ENCODE assay signal across 1 cellular context in the genomic region with DNA sequence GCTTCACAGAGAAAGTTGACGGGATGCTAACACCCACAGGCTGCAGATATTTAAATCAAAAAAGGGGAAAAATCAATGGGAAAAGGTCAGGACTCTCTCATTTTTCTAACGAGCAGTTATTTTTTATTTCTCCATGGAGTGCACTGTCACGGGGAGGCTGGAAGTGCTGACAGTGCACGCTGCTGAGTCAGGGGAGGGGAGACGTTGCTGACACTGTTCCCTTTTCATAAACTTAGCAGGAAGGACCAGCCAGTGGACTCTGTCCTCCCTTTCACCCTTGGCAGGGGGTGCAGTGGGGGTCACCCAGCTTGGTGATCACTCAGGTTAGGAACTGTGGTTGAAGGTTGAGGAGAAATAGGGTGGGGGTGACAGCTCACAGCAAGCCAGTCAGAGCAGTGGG.
TF ChIP-seq lines count a peak whose summit lies in the region.

No MANE protein-coding gene starts in this region.

TF ChIP-seq in K562, 482 proteins besides CTCF, POLR2A, EP300 and RAD21 (continued from another document and continues in another):
- TF ChIP-seq PATZ1 (CRISPR knock-in tag; IDR thresholded peaks at IDR 0.05; ENCODE audit: borderline replicate concordance): no peak
- no peak for TF ChIP-seq TEAD1 (CRISPR knock-in tag; IDR thresholded peaks at IDR 0.05)
- no peak for TF ChIP-seq ZNF239 (CRISPR knock-in tag; IDR thresholded peaks at IDR 0.05)
- no peak for TF ChIP-seq USF2 (CRISPR knock-in tag; IDR thresholded peaks at IDR 0.05)
- peak; percentile 94 for TF ChIP-seq C11orf30 (IDR thresholded peaks at IDR 0.05; ENCODE audit: low read depth)
- TF ChIP-seq ZNF12 (CRISPR knock-in tag; IDR thresholded peaks at IDR 0.05): no peak
- TF ChIP-seq, protein P1, sequence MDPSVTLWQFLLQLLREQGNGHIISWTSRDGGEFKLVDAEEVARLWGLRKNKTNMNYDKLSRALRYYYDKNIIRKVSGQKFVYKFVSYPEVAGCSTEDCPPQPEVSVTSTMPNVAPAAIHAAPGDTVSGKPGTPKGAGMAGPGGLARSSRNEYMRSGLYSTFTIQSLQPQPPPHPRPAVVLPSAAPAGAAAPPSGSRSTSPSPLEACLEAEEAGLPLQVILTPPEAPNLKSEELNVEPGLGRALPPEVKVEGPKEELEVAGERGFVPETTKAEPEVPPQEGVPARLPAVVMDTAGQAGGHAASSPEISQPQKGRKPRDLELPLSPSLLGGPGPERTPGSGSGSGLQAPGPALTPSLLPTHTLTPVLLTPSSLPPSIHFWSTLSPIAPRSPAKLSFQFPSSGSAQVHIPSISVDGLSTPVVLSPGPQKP (CRISPR knock-in tag; IDR thresholded peaks at IDR 0.05): no peak
- no peak for TF ChIP-seq GTF2F1 (IDR thresholded peaks at IDR 0.05; ENCODE audit: low read depth, low read length)
- TF ChIP-seq ZNF592 (IDR thresholded peaks at IDR 0.05): peak; percentile 38; the same call in 1 of the 2 replicates
- no peak for TF ChIP-seq NR2F6 (CRISPR knock-in tag; IDR thresholded peaks at IDR 0.05)
- no peak for TF ChIP-seq PHB (CRISPR knock-in tag; IDR thresholded peaks at IDR 0.05)
- no peak for TF ChIP-seq NFRKB (IDR thresholded peaks at IDR 0.05; ENCODE audit: low read depth)
- TF ChIP-seq MAFG (tag; conservative IDR thresholded peaks at IDR 0.05): peak; percentile 93
- TF ChIP-seq ATF1 (CRISPR knock-in tag; IDR thresholded peaks at IDR 0.05): no peak
- 0 out of 2 replicates have a peak, but pooled peaks have one; percentile 17 for TF ChIP-seq ATF1 (tag; IDR thresholded peaks at IDR 0.05)
- TF ChIP-seq ARID2 (IDR thresholded peaks at IDR 0.05): no peak
- peak; percentile 82 for TF ChIP-seq MAFF (IDR thresholded peaks at IDR 0.05; ENCODE audit: low read length)
- no peak for TF ChIP-seq DIDO1 (tag; IDR thresholded peaks at IDR 0.05; ENCODE audit: low read depth)
- TF ChIP-seq TCF7L2 (IDR thresholded peaks at IDR 0.05; ENCODE audit: low read depth, low read length): no peak
- TF ChIP-seq HSF4 (CRISPR knock-in tag; IDR thresholded peaks at IDR 0.05; ENCODE audit: borderline replicate concordance): no peak
- TF ChIP-seq NFYB (IDR thresholded peaks at IDR 0.05; ENCODE audit: extremely low read depth, insufficient read length): no peak
- TF ChIP-seq CBX3 (IDR thresholded peaks at IDR 0.05; ENCODE audit: borderline replicate concordance in 1 of 2, low read length in 2 of 2): no peak
- no peak for TF ChIP-seq ATF3 (IDR thresholded peaks at IDR 0.05)
- TF ChIP-seq ATF3 (CRISPR knock-in tag; conservative IDR thresholded peaks at IDR 0.05): no peak
- TF ChIP-seq ZNF57 (CRISPR knock-in tag; IDR thresholded peaks at IDR 0.05): no peak
- no peak for TF ChIP-seq ZKSCAN3 (CRISPR knock-in tag; IDR thresholded peaks at IDR 0.05)
- TF ChIP-seq ELF4 (CRISPR knock-in tag; IDR thresholded peaks at IDR 0.05): no peak
- TF ChIP-seq, protein P2, sequence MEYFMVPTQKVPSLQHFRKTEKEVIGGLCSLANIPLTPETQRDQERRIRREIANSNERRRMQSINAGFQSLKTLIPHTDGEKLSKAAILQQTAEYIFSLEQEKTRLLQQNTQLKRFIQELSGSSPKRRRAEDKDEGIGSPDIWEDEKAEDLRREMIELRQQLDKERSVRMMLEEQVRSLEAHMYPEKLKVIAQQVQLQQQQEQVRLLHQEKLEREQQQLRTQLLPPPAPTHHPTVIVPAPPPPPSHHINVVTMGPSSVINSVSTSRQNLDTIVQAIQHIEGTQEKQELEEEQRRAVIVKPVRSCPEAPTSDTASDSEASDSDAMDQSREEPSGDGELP (CRISPR knock-in tag; IDR thresholded peaks at IDR 0.05; ENCODE audit: borderline replicate concordance): no peak
- TF ChIP-seq TAF15 (IDR thresholded peaks at IDR 0.05; ENCODE audit: low read depth, low read length): no peak
- TF ChIP-seq CCAR2 (IDR thresholded peaks at IDR 0.05; ENCODE audit: low read depth, low read length): no peak
- TF ChIP-seq ZSCAN32 (CRISPR knock-in tag; IDR thresholded peaks at IDR 0.05): no peak
- peak; percentile 89 for TF ChIP-seq MAFK (IDR thresholded peaks at IDR 0.05; ENCODE audit: low read length)
- TF ChIP-seq BACH1 (tag; IDR thresholded peaks at IDR 0.05): peak; percentile 84
- TF ChIP-seq ZKSCAN8 (CRISPR knock-in tag; IDR thresholded peaks at IDR 0.05): no peak
- TF ChIP-seq JUN (IDR thresholded peaks at IDR 0.05; ENCODE audit: borderline replicate concordance, low read depth, low read length): no peak
- no peak for TF ChIP-seq JUN (CRISPR knock-in tag; IDR thresholded peaks at IDR 0.05; ENCODE audit: borderline replicate concordance)
- TF ChIP-seq XRCC4 (IDR thresholded peaks at IDR 0.05; ENCODE audit: extremely low read depth, insufficient read depth, insufficient read length): no peak
- no peak for TF ChIP-seq MIER1 (IDR thresholded peaks at IDR 0.05; ENCODE audit: low read depth)
- no peak for TF ChIP-seq RBM22 (IDR thresholded peaks at IDR 0.05; ENCODE audit: low read depth, low read length, poor library complexity, severe bottlenecking)
- no peak for TF ChIP-seq ZNF197 (CRISPR knock-in tag; IDR thresholded peaks at IDR 0.05; ENCODE audit: low read depth)
- TF ChIP-seq GATA2 (CRISPR knock-in tag; IDR thresholded peaks at IDR 0.05): no peak
- TF ChIP-seq ZNF699 (CRISPR knock-in tag; IDR thresholded peaks at IDR 0.05; ENCODE audit: insufficient replicate concordance): no peak
- TF ChIP-seq THRB (CRISPR knock-in tag; conservative IDR thresholded peaks at IDR 0.05): no peak
- TF ChIP-seq, protein P3, sequence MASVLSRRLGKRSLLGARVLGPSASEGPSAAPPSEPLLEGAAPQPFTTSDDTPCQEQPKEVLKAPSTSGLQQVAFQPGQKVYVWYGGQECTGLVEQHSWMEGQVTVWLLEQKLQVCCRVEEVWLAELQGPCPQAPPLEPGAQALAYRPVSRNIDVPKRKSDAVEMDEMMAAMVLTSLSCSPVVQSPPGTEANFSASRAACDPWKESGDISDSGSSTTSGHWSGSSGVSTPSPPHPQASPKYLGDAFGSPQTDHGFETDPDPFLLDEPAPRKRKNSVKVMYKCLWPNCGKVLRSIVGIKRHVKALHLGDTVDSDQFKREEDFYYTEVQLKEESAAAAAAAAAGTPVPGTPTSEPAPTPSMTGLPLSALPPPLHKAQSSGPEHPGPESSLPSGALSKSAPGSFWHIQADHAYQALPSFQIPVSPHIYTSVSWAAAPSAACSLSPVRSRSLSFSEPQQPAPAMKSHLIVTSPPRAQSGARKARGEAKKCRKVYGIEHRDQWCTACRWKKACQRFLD (CRISPR knock-in tag; IDR thresholded peaks at IDR 0.05): no peak
- no peak for TF ChIP-seq ELK3 (CRISPR knock-in tag; IDR thresholded peaks at IDR 0.05)
- no peak for TF ChIP-seq ZBED1 (IDR thresholded peaks at IDR 0.05)
- TF ChIP-seq ZNF830 (CRISPR knock-in tag; IDR thresholded peaks at IDR 0.05): no peak
- TF ChIP-seq ZNF586 (CRISPR knock-in tag; conservative IDR thresholded peaks at IDR 0.05): no peak
- no peak for TF ChIP-seq THRAP3 (IDR thresholded peaks at IDR 0.05; ENCODE audit: borderline replicate concordance)
- no peak for TF ChIP-seq NCOR1 (IDR thresholded peaks at IDR 0.05)
- no peak for TF ChIP-seq HMBOX1 (IDR thresholded peaks at IDR 0.05)
- TF ChIP-seq, protein P4, sequence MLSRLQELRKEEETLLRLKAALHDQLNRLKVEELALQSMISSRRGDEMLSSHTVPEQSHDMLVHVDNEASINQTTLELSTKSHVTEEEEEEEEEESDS (CRISPR knock-in tag; IDR thresholded peaks at IDR 0.05): no peak
- no peak for TF ChIP-seq POLR3A (IDR thresholded peaks at IDR 0.05; ENCODE audit: borderline replicate concordance, extremely low read depth, insufficient read depth, insufficient read length)
- TF ChIP-seq ZNF384 (IDR thresholded peaks at IDR 0.05; ENCODE audit: low read depth, low read length): no peak
